Comparison of ENCODE assay signal across 1 cellular context in genomic region chr9:93468763-93469456, GRCh38.
TF ChIP-seq lines count a peak whose summit lies in the region.

No MANE protein-coding gene starts in this region.

TF ChIP-seq in GM23338, 12 proteins besides CTCF, POLR2A, EP300 and RAD21 (continued from another document):
- TF ChIP-seq ZNF331 (CRISPR knock-in tag; IDR thresholded peaks at IDR 0.05; ENCODE audit: low read depth) (no peak), POLR2AphosphoS5 (IDR thresholded peaks at IDR 0.05; ENCODE audit: low read depth) (no peak), STAT1 (IDR thresholded peaks at IDR 0.05; ENCODE audit: unreplicated experiment) (no peak), EZH2 (IDR thresholded peaks at IDR 0.05; ENCODE audit: low read depth, unreplicated experiment) (no peak), NANOG (IDR thresholded peaks at IDR 0.05; ENCODE audit: borderline replicate concordance) (no peak), ETS1 (IDR thresholded peaks at IDR 0.05) (no peak), REST (IDR thresholded peaks at IDR 0.05; ENCODE audit: unreplicated experiment) (no peak)
